ENCODE assay signal across 2 cellular contexts in the genomic region with DNA sequence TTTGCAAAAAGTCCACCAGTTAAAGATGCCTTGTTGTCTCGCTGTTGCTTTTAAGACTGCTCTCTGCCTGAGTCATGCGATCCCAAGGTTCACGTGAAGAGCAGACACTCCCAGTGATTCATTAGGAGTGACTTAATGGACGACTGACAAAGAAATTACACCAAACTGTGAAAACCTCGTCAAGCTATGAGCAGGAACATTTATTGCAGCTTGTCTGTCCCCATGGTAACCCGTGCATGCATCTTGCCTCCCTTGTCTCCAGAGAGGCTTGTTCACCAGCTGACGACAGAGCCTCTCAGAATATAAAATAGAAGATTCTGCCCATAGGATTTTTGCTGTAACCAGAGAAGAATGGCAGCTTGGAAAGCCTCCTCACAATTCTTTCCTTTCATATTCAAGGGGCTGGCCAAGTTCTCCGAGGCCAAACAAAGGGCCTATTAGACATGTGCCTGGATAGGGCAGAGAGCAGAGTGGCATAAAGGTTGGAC.
TF ChIP-seq lines count a peak whose summit lies in the region.

No MANE protein-coding gene starts in this region.

TF ChIP-seq in HEK293, 187 proteins besides CTCF, POLR2A, EP300 and RAD21 (continued from another document and continues in another):
- TF ChIP-seq, protein P1, sequence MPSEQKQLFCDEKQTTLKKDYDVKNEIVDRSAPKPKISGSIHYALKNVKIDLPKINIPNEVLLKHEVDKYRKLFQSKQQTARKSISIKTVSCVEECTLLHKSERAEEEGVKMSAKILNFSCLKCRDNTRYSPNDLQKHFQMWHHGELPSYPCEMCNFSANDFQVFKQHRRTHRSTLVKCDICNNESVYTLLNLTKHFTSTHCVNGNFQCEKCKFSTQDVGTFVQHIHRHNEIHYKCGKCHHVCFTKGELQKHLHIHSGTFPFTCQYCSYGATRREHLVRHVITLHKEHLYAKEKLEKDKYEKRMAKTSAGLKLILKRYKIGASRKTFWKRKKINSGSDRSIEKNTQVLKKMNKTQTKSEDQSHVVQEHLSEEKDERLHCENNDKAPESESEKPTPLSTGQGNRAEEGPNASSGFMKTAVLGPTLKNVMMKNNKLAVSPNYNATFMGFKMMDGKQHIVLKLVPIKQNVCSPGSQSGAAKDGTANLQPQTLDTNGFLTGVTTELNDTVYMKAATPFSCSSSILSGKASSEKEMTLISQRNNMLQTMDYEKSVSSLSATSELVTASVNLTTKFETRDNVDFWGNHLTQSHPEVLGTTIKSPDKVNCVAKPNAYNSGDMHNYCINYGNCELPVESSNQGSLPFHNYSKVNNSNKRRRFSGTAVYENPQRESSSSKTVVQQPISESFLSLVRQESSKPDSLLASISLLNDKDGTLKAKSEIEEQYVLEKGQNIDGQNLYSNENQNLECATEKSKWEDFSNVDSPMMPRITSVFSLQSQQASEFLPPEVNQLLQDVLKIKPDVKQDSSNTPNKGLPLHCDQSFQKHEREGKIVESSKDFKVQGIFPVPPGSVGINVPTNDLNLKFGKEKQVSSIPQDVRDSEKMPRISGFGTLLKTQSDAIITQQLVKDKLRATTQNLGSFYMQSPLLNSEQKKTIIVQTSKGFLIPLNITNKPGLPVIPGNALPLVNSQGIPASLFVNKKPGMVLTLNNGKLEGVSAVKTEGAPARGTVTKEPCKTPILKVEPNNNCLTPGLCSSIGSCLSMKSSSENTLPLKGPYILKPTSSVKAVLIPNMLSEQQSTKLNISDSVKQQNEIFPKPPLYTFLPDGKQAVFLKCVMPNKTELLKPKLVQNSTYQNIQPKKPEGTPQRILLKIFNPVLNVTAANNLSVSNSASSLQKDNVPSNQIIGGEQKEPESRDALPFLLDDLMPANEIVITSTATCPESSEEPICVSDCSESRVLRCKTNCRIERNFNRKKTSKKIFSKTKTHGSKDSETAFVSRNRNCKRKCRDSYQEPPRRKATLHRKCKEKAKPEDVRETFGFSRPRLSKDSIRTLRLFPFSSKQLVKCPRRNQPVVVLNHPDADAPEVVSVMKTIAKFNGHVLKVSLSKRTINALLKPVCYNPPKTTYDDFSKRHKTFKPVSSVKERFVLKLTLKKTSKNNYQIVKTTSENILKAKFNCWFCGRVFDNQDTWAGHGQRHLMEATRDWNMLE (tag by site-specific recombination; conservative IDR thresholded peaks at IDR 0.05; ENCODE audit: low read depth), result no peak
- TF ChIP-seq, protein P2, sequence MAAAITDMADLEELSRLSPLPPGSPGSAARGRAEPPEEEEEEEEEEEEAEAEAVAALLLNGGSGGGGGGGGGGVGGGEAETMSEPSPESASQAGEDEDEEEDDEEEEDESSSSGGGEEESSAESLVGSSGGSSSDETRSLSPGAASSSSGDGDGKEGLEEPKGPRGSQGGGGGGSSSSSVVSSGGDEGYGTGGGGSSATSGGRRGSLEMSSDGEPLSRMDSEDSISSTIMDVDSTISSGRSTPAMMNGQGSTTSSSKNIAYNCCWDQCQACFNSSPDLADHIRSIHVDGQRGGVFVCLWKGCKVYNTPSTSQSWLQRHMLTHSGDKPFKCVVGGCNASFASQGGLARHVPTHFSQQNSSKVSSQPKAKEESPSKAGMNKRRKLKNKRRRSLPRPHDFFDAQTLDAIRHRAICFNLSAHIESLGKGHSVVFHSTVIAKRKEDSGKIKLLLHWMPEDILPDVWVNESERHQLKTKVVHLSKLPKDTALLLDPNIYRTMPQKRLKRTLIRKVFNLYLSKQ (tag by site-specific recombination; IDR thresholded peaks at IDR 0.05; ENCODE audit: borderline replicate concordance), result no peak
- TF ChIP-seq ZNF837 (tag by site-specific recombination; IDR thresholded peaks at IDR 0.05) (no peak), ZNF501 (tag by site-specific recombination; IDR thresholded peaks at IDR 0.05) (no peak), OVOL3 (tag by site-specific recombination; IDR thresholded peaks at IDR 0.05) (no peak), REPIN1 (tag by site-specific recombination; IDR thresholded peaks at IDR 0.05; ENCODE audit: low read depth) (no peak), ZNF354C (tag by site-specific recombination; IDR thresholded peaks at IDR 0.05; ENCODE audit: borderline replicate concordance, low read depth) (no peak), ZNF768 (tag by site-specific recombination; IDR thresholded peaks at IDR 0.05) (no peak), ZNF146 (tag by site-specific recombination; IDR thresholded peaks at IDR 0.05) (no peak), MYNN (tag by site-specific recombination; IDR thresholded peaks at IDR 0.05; ENCODE audit: borderline replicate concordance) (peak; percentile 88), IKZF3 (tag by site-specific recombination; IDR thresholded peaks at IDR 0.05) (peak; percentile 58; the same call in 1 of the 2 replicates), ZNF548 (tag by site-specific recombination; IDR thresholded peaks at IDR 0.05) (no peak)
- TF ChIP-seq, protein P3, sequence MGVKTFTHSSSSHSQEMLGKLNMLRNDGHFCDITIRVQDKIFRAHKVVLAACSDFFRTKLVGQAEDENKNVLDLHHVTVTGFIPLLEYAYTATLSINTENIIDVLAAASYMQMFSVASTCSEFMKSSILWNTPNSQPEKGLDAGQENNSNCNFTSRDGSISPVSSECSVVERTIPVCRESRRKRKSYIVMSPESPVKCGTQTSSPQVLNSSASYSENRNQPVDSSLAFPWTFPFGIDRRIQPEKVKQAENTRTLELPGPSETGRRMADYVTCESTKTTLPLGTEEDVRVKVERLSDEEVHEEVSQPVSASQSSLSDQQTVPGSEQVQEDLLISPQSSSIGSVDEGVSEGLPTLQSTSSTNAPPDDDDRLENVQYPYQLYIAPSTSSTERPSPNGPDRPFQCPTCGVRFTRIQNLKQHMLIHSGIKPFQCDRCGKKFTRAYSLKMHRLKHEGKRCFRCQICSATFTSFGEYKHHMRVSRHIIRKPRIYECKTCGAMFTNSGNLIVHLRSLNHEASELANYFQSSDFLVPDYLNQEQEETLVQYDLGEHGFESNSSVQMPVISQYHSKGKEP (tag by site-specific recombination; IDR thresholded peaks at IDR 0.05), result peak; percentile 93
- TF ChIP-seq, protein P4, sequence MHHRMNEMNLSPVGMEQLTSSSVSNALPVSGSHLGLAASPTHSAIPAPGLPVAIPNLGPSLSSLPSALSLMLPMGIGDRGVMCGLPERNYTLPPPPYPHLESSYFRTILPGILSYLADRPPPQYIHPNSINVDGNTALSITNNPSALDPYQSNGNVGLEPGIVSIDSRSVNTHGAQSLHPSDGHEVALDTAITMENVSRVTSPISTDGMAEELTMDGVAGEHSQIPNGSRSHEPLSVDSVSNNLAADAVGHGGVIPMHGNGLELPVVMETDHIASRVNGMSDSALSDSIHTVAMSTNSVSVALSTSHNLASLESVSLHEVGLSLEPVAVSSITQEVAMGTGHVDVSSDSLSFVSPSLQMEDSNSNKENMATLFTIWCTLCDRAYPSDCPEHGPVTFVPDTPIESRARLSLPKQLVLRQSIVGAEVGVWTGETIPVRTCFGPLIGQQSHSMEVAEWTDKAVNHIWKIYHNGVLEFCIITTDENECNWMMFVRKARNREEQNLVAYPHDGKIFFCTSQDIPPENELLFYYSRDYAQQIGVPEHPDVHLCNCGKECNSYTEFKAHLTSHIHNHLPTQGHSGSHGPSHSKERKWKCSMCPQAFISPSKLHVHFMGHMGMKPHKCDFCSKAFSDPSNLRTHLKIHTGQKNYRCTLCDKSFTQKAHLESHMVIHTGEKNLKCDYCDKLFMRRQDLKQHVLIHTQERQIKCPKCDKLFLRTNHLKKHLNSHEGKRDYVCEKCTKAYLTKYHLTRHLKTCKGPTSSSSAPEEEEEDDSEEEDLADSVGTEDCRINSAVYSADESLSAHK (tag by site-specific recombination; IDR thresholded peaks at IDR 0.05), result no peak

TF ChIP-seq in SK-N-SH treated with all-trans-retinoic acid at 6 μM for 48 hours, 23 proteins besides CTCF, POLR2A, EP300 and RAD21 (continued from another document):
- TF ChIP-seq, protein P5, sequence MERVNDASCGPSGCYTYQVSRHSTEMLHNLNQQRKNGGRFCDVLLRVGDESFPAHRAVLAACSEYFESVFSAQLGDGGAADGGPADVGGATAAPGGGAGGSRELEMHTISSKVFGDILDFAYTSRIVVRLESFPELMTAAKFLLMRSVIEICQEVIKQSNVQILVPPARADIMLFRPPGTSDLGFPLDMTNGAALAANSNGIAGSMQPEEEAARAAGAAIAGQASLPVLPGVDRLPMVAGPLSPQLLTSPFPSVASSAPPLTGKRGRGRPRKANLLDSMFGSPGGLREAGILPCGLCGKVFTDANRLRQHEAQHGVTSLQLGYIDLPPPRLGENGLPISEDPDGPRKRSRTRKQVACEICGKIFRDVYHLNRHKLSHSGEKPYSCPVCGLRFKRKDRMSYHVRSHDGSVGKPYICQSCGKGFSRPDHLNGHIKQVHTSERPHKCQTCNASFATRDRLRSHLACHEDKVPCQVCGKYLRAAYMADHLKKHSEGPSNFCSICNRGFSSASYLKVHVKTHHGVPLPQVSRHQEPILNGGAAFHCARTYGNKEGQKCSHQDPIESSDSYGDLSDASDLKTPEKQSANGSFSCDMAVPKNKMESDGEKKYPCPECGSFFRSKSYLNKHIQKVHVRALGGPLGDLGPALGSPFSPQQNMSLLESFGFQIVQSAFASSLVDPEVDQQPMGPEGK (CRISPR knock-in tag; IDR thresholded peaks at IDR 0.05; ENCODE audit: borderline replicate concordance), result no peak
- TF ChIP-seq BACH2 (CRISPR knock-in tag; IDR thresholded peaks at IDR 0.05; ENCODE audit: borderline replicate concordance), result no peak
- no peak for TF ChIP-seq ARNTL (CRISPR knock-in tag; IDR thresholded peaks at IDR 0.05; ENCODE audit: borderline replicate concordance, low read depth)
- TF ChIP-seq, protein P6, sequence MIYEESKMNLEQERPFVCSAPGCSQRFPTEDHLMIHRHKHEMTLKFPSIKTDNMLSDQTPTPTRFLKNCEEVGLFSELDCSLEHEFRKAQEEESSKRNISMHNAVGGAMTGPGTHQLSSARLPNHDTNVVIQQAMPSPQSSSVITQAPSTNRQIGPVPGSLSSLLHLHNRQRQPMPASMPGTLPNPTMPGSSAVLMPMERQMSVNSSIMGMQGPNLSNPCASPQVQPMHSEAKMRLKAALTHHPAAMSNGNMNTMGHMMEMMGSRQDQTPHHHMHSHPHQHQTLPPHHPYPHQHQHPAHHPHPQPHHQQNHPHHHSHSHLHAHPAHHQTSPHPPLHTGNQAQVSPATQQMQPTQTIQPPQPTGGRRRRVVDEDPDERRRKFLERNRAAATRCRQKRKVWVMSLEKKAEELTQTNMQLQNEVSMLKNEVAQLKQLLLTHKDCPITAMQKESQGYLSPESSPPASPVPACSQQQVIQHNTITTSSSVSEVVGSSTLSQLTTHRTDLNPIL (CRISPR knock-in tag; IDR thresholded peaks at IDR 0.05; ENCODE audit: low read depth), result no peak
- TF ChIP-seq TCF4 (CRISPR knock-in tag; IDR thresholded peaks at IDR 0.05; ENCODE audit: borderline replicate concordance), result no peak
- no peak for TF ChIP-seq ESRRG (CRISPR knock-in tag; IDR thresholded peaks at IDR 0.05)
- TF ChIP-seq ZNF8 (CRISPR knock-in tag; IDR thresholded peaks at IDR 0.05), result no peak
- no peak for TF ChIP-seq ZFP30 (CRISPR knock-in tag; IDR thresholded peaks at IDR 0.05)
- TF ChIP-seq OSR1 (CRISPR knock-in tag; IDR thresholded peaks at IDR 0.05), result no peak
- no peak for TF ChIP-seq SNAI2 (CRISPR knock-in tag; IDR thresholded peaks at IDR 0.05)
- no peak for TF ChIP-seq CSDC2 (CRISPR knock-in tag; IDR thresholded peaks at IDR 0.05)
- no peak for TF ChIP-seq ZNF70 (CRISPR knock-in tag; IDR thresholded peaks at IDR 0.05)
- TF ChIP-seq, protein P7, sequence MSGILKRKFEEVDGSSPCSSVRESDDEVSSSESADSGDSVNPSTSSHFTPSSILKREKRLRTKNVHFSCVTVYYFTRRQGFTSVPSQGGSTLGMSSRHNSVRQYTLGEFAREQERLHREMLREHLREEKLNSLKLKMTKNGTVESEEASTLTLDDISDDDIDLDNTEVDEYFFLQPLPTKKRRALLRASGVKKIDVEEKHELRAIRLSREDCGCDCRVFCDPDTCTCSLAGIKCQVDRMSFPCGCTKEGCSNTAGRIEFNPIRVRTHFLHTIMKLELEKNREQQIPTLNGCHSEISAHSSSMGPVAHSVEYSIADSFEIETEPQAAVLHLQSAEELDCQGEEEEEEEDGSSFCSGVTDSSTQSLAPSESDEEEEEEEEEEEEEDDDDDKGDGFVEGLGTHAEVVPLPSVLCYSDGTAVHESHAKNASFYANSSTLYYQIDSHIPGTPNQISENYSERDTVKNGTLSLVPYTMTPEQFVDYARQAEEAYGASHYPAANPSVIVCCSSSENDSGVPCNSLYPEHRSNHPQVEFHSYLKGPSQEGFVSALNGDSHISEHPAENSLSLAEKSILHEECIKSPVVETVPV (CRISPR knock-in tag; IDR thresholded peaks at IDR 0.05), result no peak
TF ChIP-seq in SK-N-SH treated with all-trans-retinoic acid at 6 μM for 48 hours: peak in this region for 0.
